ENCODE assay signal across 19 cellular contexts in genomic region chr2:199329466-199329865, GRCh38.
DNase-seq lines count a peak whose midpoint lies in the region; ATAC-seq, FAIRE-seq and TF ChIP-seq lines count a peak whose summit lies in the region.
"Had no signal": no experiment of that assay in that cellular context is flagged by ENCODE, and none has a peak within 500 bp of the region (broad histone marks: within the 10 kb centered on the region; RNA-seq: fewer than 3 reads in every experiment).

No MANE protein-coding gene starts in this region.

- peak overlapping the region; percentile 65 for H3K4me2 ChIP-seq in astrocyte (ENCODE audit: low read length)
- H3K4me2 ChIP-seq: BLaER1 treated with 17β-estradiol and CSF1 and Interleukin-3, amounts not matched to agents 10 nM and 100 nM had no signal

- peaks cover 8% of the 10 kb centered on the region for H3K4me1 ChIP-seq in astrocyte (ENCODE audit: insufficient read depth, low read length)
- H3K4me1 ChIP-seq: BLaER1 treated with 17β-estradiol and CSF1 and Interleukin-3, amounts not matched to agents 10 nM and 100 nM had no signal

- no peak for TF ChIP-seq CTCF in astrocyte (IDR thresholded peaks at IDR 0.05; ENCODE audit: insufficient read depth, low read depth, low read length)
- no peak for TF ChIP-seq CTCF in fibroblast of mammary gland (conservative IDR thresholded peaks at IDR 0.05; ENCODE audit: control insufficient read depth, insufficient read depth, low read depth, low read length)

- H3K4me1 Mint-ChIP-seq in astrocyte (ENCODE audit: low read depth, unreplicated experiment) = peaks cover 3% of the 10 kb centered on the region
- H3K4me1 Mint-ChIP-seq: CD8-positive, alpha-beta memory T cell had no signal

- H3K9me3 ChIP-seq in astrocyte (ENCODE audit: insufficient read depth, low read depth, low read length) = no peaks in the 10 kb centered on the region
- no peaks in the 10 kb centered on the region for H3K9me3 ChIP-seq in MG63
- H3K9me3 ChIP-seq: BLaER1 treated with 17β-estradiol and CSF1 and Interleukin-3, amounts not matched to agents 10 nM and 100 nM had no signal

- peak overlapping the region; percentile 51 for H2AFZ ChIP-seq in astrocyte (ENCODE audit: low read depth, low read length)

- no peaks in the 10 kb centered on the region for H3K9me3 Mint-ChIP-seq in astrocyte (ENCODE audit: unreplicated experiment)
- H3K9me3 Mint-ChIP-seq: HFFc6 had no signal

- H3K36me3 ChIP-seq in astrocyte (ENCODE audit: insufficient read depth, low read length) = no peaks in the 10 kb centered on the region
- H3K36me3 ChIP-seq in MG63 = peaks cover 9% of the 10 kb centered on the region
- H3K36me3 ChIP-seq: BLaER1 treated with 17β-estradiol and CSF1 and Interleukin-3, amounts not matched to agents 10 nM and 100 nM had no signal

- H3K27ac Mint-ChIP-seq in astrocyte (ENCODE audit: unreplicated experiment) = no peak overlapping the region
- H3K27ac Mint-ChIP-seq: CD8-positive, alpha-beta memory T cell; HFFc6 had no signal

- H3K36me3 Mint-ChIP-seq in astrocyte (ENCODE audit: low read depth, unreplicated experiment) = no peaks in the 10 kb centered on the region
- H3K36me3 Mint-ChIP-seq: CD8-positive, alpha-beta memory T cell had no signal

- no peaks in the 10 kb centered on the region for H3K79me2 ChIP-seq in astrocyte (ENCODE audit: insufficient read depth, low read length)

- FAIRE-seq in astrocyte (lab: Jason Lieb, UNC) = no peak
- FAIRE-seq: H54 had no signal

- H3K27me3 Mint-ChIP-seq in astrocyte (ENCODE audit: low read depth, unreplicated experiment) = no peaks in the 10 kb centered on the region

- H4K20me1 ChIP-seq in astrocyte (ENCODE audit: insufficient read depth, low read length) = no peaks in the 10 kb centered on the region
- H4K20me1 ChIP-seq: BLaER1 treated with 17β-estradiol and CSF1 and Interleukin-3, amounts not matched to agents 10 nM and 100 nM had no signal

- H3K27me3 ChIP-seq in astrocyte (ENCODE audit: insufficient read depth, low read length) = no peaks in the 10 kb centered on the region
- no peaks in the 10 kb centered on the region for H3K27me3 ChIP-seq in MG63
- H3K27me3 ChIP-seq: BLaER1 treated with 17β-estradiol and CSF1 and Interleukin-3, amounts not matched to agents 10 nM and 100 nM had no signal

- ATAC-seq in HG02840 (IDR thresholded peaks at IDR 0.05; ENCODE audit: low FRiP score, unreplicated experiment) (no peak), HG02610 (IDR thresholded peaks at IDR 0.05; ENCODE audit: unreplicated experiment) (no peak)

- H3K4me3 Mint-ChIP-seq in astrocyte (ENCODE audit: unreplicated experiment) = no peak overlapping the region
- H3K4me3 Mint-ChIP-seq: CD8-positive, alpha-beta memory T cell; HFFc6 had no signal

- H3K27ac ChIP-seq in astrocyte (ENCODE audit: low read depth, low read length) = peak overlapping the region; percentile 53
- H3K27ac ChIP-seq: BLaER1 treated with 17β-estradiol and CSF1 and Interleukin-3, amounts not matched to agents 10 nM and 100 nM had no signal

- H3K9ac ChIP-seq in astrocyte (ENCODE audit: low read length) = peak overlapping the region; percentile 15
- H3K9ac ChIP-seq: BLaER1 treated with 17β-estradiol and CSF1 and Interleukin-3, amounts not matched to agents 10 nM and 100 nM had no signal

- peak; percentile 68 for DNase-seq in A172 (ENCODE audit: low spot score)
- peak; percentile 30 for DNase-seq in LHCN-M2 (ENCODE audit: low read depth)
- DNase-seq in astrocyte (ENCODE audit: low read depth) = peak; percentile 78
- peak; percentile 42 for DNase-seq in fibroblast of mammary gland (ENCODE audit: low read depth)
- DNase-seq in NCI-H774 (lab: John Stamatoyannopoulos, UW) = no peak
- DNase-seq in MG63 = no peak
- DNase-seq: 8988T; CD8-positive, alpha-beta memory T cell; HFFc6; Karpas-422; NCI-H1436; NCI-H2081; NCI-H510A; RPMI8226; SIG-M5 had no signal

- no peak overlapping the region for H3K4me3 ChIP-seq in astrocyte (ENCODE audit: insufficient read depth, low read depth, low read length)
- H3K4me3 ChIP-seq in fibroblast of mammary gland (ENCODE audit: control insufficient read depth, low read depth, low read length) = no peak overlapping the region
- no peak overlapping the region for H3K4me3 ChIP-seq in MG63
- H3K4me3 ChIP-seq: BLaER1 treated with 17β-estradiol and CSF1 and Interleukin-3, amounts not matched to agents 10 nM and 100 nM had no signal

Comparison
In these comparisons a context has a peak if more than half of its experiments do, and no peak if none do; other contexts are left out.
1. DNase-seq: peak in A172 (single experiment), LHCN-M2 (single experiment), astrocyte (single experiment) and fibroblast of mammary gland (single experiment); none in NCI-H774 (single experiment) and MG63 (single experiment).